8 cellular contexts compared by ENCODE assay signal in the genomic region with DNA sequence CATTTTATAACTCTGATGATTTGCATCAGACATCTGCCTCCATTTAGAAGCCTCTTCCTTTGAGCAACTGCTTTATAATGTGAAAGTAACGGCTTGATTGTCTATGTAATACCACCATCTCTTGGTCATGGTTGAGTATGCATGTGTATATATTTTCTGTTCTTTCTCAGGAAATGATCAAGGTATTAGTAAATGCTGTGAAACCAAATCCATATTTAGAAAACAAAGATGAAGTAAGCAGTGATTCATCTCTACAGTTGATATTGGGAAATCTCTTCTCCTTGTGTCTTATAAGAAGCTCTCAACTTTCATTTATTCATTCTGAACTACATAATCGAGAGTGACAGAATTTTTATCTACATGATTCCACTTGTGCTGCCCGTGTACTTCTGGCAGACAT.
A peak's percentile ranks its signal among the peaks of the same experiment; 100 is the strongest.
DNase-seq lines count a peak whose midpoint lies in the region; ATAC-seq, FAIRE-seq and TF ChIP-seq lines count a peak whose summit lies in the region.

No MANE protein-coding gene starts in this region.

- no peak overlapping the region for H4K91ac ChIP-seq in neuronal stem cell (ENCODE audit: low read depth, low read length, poor library complexity)

- no peak overlapping the region for H3K18ac ChIP-seq in neuronal stem cell (ENCODE audit: low read length)

- H3K9me3 ChIP-seq in astrocyte (ENCODE audit: insufficient read depth, low read depth, low read length) (no peaks in the 10 kb centered on the region), neuronal stem cell (replicated peaks in 1 of 2; ENCODE audit: control insufficient read depth in 2 of 2, insufficient read depth in 1 of 2, low read depth in 1 of 2, low read length in 2 of 2) (peaks cover 0 to 3% of the 10 kb centered on the region in 2 donors)

- ATAC-seq in GM21576 (IDR thresholded peaks at IDR 0.05; ENCODE audit: unreplicated experiment): peak; percentile 85
- no peak for ATAC-seq in HG03045 (IDR thresholded peaks at IDR 0.05; ENCODE audit: unreplicated experiment)

- no peak overlapping the region for H2AFZ ChIP-seq in astrocyte (ENCODE audit: low read depth, low read length)
- H2AFZ ChIP-seq in neuronal stem cell (ENCODE audit: low read length): no peak overlapping the region

- H2BK120ac ChIP-seq in neuronal stem cell (ENCODE audit: low read depth, low read length): no peak overlapping the region

- H3K9me3 Mint-ChIP-seq in astrocyte (ENCODE audit: unreplicated experiment): no peaks in the 10 kb centered on the region

- no peak overlapping the region for H3K4me3 Mint-ChIP-seq in astrocyte (ENCODE audit: unreplicated experiment)

- H3K27ac Mint-ChIP-seq in astrocyte (ENCODE audit: unreplicated experiment): no peak overlapping the region

- peak overlapping the region; percentile 15 for H3K9ac ChIP-seq in astrocyte (ENCODE audit: low read length)
- H3K9ac ChIP-seq in neuronal stem cell (ENCODE audit: low read depth, low read length, poor library complexity): no peak overlapping the region

- no peaks in the 10 kb centered on the region for H3K36me3 Mint-ChIP-seq in astrocyte (ENCODE audit: low read depth, unreplicated experiment)

- no peak overlapping the region for H2BK15ac ChIP-seq in neuronal stem cell (ENCODE audit: low read length)

- no peaks in the 10 kb centered on the region for H3K79me1 ChIP-seq in neuronal stem cell (ENCODE audit: low read depth, low read length)

- H3K4me2 ChIP-seq in astrocyte (ENCODE audit: low read length) (peak overlapping the region; percentile 34), neuronal stem cell (ENCODE audit: insufficient read depth, low read length, poor library complexity, severe bottlenecking) (no peak overlapping the region)

- no CpG with 5 or more reads among the region's 3 CpGs for WGBS in neuronal stem cell (ENCODE audit: extremely low coverage in 2 of 2, insufficient read length in 2 of 2, insufficient replicate concordance in 1 of 2), 2 donors

- H2BK12ac ChIP-seq in neuronal stem cell (ENCODE audit: low read length): no peak overlapping the region

- H4K8ac ChIP-seq in neuronal stem cell (ENCODE audit: low read depth, low read length): no peak overlapping the region

- peak; percentile 49 for TF ChIP-seq CTCF in astrocyte (IDR thresholded peaks at IDR 0.05; ENCODE audit: insufficient read depth, low read depth, low read length)

- no peak overlapping the region for H2AK5ac ChIP-seq in neuronal stem cell (ENCODE audit: low read depth, low read length)

- H3K4me3 ChIP-seq in Jurkat, Clone E6-1 (ENCODE audit: low read length): no peak overlapping the region
- no peak overlapping the region for H3K4me3 ChIP-seq in astrocyte (ENCODE audit: insufficient read depth, low read depth, low read length)
- no peak overlapping the region for H3K4me3 ChIP-seq in neuronal stem cell (ENCODE audit: low read length in 2 of 2)

- no peaks in the 10 kb centered on the region for H3K36me3 ChIP-seq in astrocyte (ENCODE audit: insufficient read depth, low read length)
- no peaks in the 10 kb centered on the region for H3K36me3 ChIP-seq in neuronal stem cell (replicated peaks in 1 of 2; ENCODE audit: control insufficient read depth in 2 of 2, insufficient read depth in 2 of 2, low read length in 2 of 2)

- no peak overlapping the region for H2BK5ac ChIP-seq in neuronal stem cell (ENCODE audit: low read length)

- H3K27ac ChIP-seq in astrocyte (ENCODE audit: low read depth, low read length) (peak overlapping the region; percentile 42), neuronal stem cell (replicated peaks; ENCODE audit: low read length) (no peak overlapping the region)

- peaks cover 10% of the 10 kb centered on the region for H3K4me1 Mint-ChIP-seq in astrocyte (ENCODE audit: low read depth, unreplicated experiment)

- no peaks in the 10 kb centered on the region for H4K20me1 ChIP-seq in astrocyte (ENCODE audit: insufficient read depth, low read length)

- no peaks in the 10 kb centered on the region for H3K27me3 Mint-ChIP-seq in astrocyte (ENCODE audit: low read depth, unreplicated experiment)

- DNase-seq in G401 (ENCODE audit: low spot score) (peak; percentile 67), astrocyte (ENCODE audit: low read depth) (peak; percentile 78), left kidney (ENCODE audit: low read depth, low spot score) (peak; percentile 27), neuronal stem cell (ENCODE audit: low spot score) (no peak)
- peak; percentile 51 for DNase-seq in Jurkat, Clone E6-1 (ENCODE audit: low read depth, low spot score)
- no peak for DNase-seq in activated CD4-positive, CD25-positive, alpha-beta regulatory T cell (lab: John Stamatoyannopoulos, UW)

- peak; percentile 66 for FAIRE-seq in astrocyte (lab: Jason Lieb, UNC)

- in situ Hi-C loops in G401 (cut with HindIII; ENCODE audit: low sequenced_read_pairs): no loop called here

- H3K14ac ChIP-seq in neuronal stem cell (ENCODE audit: low read length): no peak overlapping the region

- no peak overlapping the region for H3K23ac ChIP-seq in neuronal stem cell (ENCODE audit: low read depth, low read length, poor library complexity)

- H3K79me2 ChIP-seq in astrocyte (ENCODE audit: insufficient read depth, low read length): no peaks in the 10 kb centered on the region

- H3K27me3 ChIP-seq in astrocyte (ENCODE audit: insufficient read depth, low read length): no peaks in the 10 kb centered on the region
- H3K27me3 ChIP-seq in neuronal stem cell (ENCODE audit: control insufficient read depth in 3 of 3, insufficient read depth in 3 of 3, low read depth in 1 of 3, low read length in 3 of 3): no peaks in the 10 kb centered on the region

- H3K4me1 ChIP-seq in astrocyte (ENCODE audit: insufficient read depth, low read length): peaks cover 23% of the 10 kb centered on the region
- H3K4me1 ChIP-seq in neuronal stem cell (ENCODE audit: control insufficient read depth in 2 of 2, insufficient read depth in 1 of 2, low read depth in 1 of 2, low read length in 2 of 2): no peaks in the 10 kb centered on the region

- H3K4ac ChIP-seq in neuronal stem cell (ENCODE audit: low read length): no peak overlapping the region

Comparison
In these comparisons a context has a peak if more than half of its experiments do, and no peak if none do; other contexts are left out.
1. DNase-seq: peak in G401 (single experiment), Jurkat, Clone E6-1 (single experiment), astrocyte (single experiment) and left kidney (single experiment); none in activated CD4-positive, CD25-positive, alpha-beta regulatory T cell (0 of 4) and neuronal stem cell (single experiment).